In the genomic region with DNA sequence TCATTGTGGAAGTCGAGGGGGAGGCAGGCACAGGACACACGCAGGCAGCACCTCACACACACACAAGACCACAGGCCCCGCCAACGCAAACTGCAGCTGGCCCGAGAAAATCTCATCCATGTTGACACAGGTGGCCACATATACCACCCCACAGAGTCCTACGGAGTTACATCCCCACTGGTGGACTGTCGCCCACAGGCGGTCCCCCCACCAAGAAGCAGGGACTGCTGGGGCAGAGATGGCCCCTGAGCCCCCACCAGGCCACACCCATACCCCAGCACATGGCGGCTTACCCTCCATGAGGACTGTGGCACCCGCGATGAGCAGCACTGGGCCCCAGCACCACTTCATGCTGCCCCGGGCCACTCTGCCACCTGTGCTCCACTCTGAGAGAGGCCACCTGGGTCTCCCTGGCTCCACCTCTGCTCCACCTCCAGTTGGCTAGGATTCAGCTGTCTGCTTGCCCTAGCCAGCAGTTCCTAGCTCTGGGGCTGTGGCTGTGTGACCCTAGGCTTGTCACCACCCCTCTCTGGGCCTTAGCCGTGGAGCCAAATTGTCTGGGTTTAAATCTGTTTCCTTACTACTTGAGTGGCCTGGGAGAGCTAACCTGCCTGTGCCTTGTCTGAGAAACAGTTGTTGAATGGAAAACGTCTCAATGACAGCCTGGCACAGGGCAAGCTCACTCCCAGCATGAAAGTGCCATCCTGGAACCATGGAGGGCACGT, we compare ENCODE assay signal across 23 cellular contexts. TPM values are rescaled to one million over a fixed set of nuclear protein-coding genes. Genes with fewer than 3 reads are reported as not detected.
DNase-seq lines count a peak whose midpoint lies in the region; ATAC-seq and TF ChIP-seq lines count a peak whose summit lies in the region.
"Had no signal": no experiment of that assay in that cellular context is flagged by ENCODE, and none has a peak within 500 bp of the region (broad histone marks: within the 10 kb centered on the region; RNA-seq: fewer than 3 reads in every experiment).

A gene (minus strand): TSS at position 485 of the 725 bp plus-strand sequence. CDS start 134 bp downstream, at position 351.

- no CpG with 5 or more reads among the region's 15 CpGs for WGBS in trophoblast cell (ENCODE audit: extremely low coverage, insufficient coverage, insufficient read length)
- WGBS in stomach, 5 donors, result 71 to 82% (median 77%) methylated on average over 5 to 15 of the region's 15 CpGs

- ATAC-seq in activated naive CD8-positive, alpha-beta T cell treated with anti-CD3 and anti-CD28 coated beads, Interleukin-2, amount 50 U/mL, for 24 hours, result no peak
- no peak for ATAC-seq in HG03565 (IDR thresholded peaks at IDR 0.05; ENCODE audit: unreplicated experiment)
- ATAC-seq: stimulated activated memory B cell treated with anti-CD40 and anti-IgM and Interleukin-4, amounts not matched to agents 10 μg/mL and 1 μg/mL and 100 μg/mL, for 72 hours had no signal

- no peak within 1 kb of the TSS for H3K4ac ChIP-seq in trophoblast cell (ENCODE audit: low read depth, low read length)

- no peak within 1 kb of the TSS for H3K4me3 Mint-ChIP-seq in activated naive CD4-positive, alpha-beta T cell treated with anti-CD3 and anti-CD28 coated beads, Interleukin-2, amount 10 ng/mL, durations not matched to agents 7 days and 5 days
- H3K4me3 Mint-ChIP-seq in HFFc6, result no peak within 1 kb of the TSS
- H3K4me3 Mint-ChIP-seq in activated naive CD8-positive, alpha-beta T cell treated with anti-CD3 and anti-CD28 coated beads, Interleukin-2, amount 50 U/mL, for 24 hours, result no peak within 1 kb of the TSS
- H3K4me3 Mint-ChIP-seq: memory B cell; stimulated activated memory B cell treated with anti-CD40 and anti-IgM and Interleukin-4, amounts not matched to agents 10 μg/mL and 1 μg/mL and 100 μg/mL, for 72 hours had no signal

- H3K4me1 Mint-ChIP-seq in activated naive CD4-positive, alpha-beta T cell treated with anti-CD3 and anti-CD28 coated beads, Interleukin-2, amount 10 ng/mL, durations not matched to agents 7 days and 5 days, result peaks cover 12% of the 10 kb centered on the region
- peaks cover 22% of the 10 kb centered on the region for H3K4me1 Mint-ChIP-seq in HFFc6 (ENCODE audit: low read depth)
- H3K4me1 Mint-ChIP-seq in activated naive CD8-positive, alpha-beta T cell treated with anti-CD3 and anti-CD28 coated beads, Interleukin-2, amount 50 U/mL, for 24 hours, result peaks cover 4% of the 10 kb centered on the region

- H3K36me3 Mint-ChIP-seq in activated naive CD4-positive, alpha-beta T cell treated with anti-CD3 and anti-CD28 coated beads, Interleukin-2, amount 10 ng/mL, durations not matched to agents 7 days and 5 days, result peaks cover 12% of the 10 kb centered on the region
- peaks cover 6% of the 10 kb centered on the region for H3K36me3 Mint-ChIP-seq in HFFc6 (ENCODE audit: low read depth)
- peaks cover 6% of the 10 kb centered on the region for H3K36me3 Mint-ChIP-seq in activated naive CD8-positive, alpha-beta T cell treated with anti-CD3 and anti-CD28 coated beads, Interleukin-2, amount 50 U/mL, for 24 hours (ENCODE audit: low read depth)
- H3K36me3 Mint-ChIP-seq: CD4-positive, CD25-positive, alpha-beta regulatory T cell; naive B cell had no signal

- no peak within 1 kb of the TSS for H2BK5ac ChIP-seq in trophoblast cell (ENCODE audit: low read depth, low read length, poor library complexity)

- no peak within 1 kb of the TSS for H4K91ac ChIP-seq in trophoblast cell (ENCODE audit: low read depth, low read length)

- no peaks in the 10 kb centered on the region for H3K27me3 Mint-ChIP-seq in activated naive CD4-positive, alpha-beta T cell treated with anti-CD3 and anti-CD28 coated beads, Interleukin-2, amount 10 ng/mL, durations not matched to agents 7 days and 5 days
- H3K27me3 Mint-ChIP-seq in HFFc6 (ENCODE audit: insufficient read depth), result peaks cover 3% of the 10 kb centered on the region
- no peaks in the 10 kb centered on the region for H3K27me3 Mint-ChIP-seq in activated naive CD8-positive, alpha-beta T cell treated with anti-CD3 and anti-CD28 coated beads, Interleukin-2, amount 50 U/mL, for 24 hours
- H3K27me3 Mint-ChIP-seq: CD4-positive, CD25-positive, alpha-beta regulatory T cell; memory B cell; naive B cell; stimulated activated memory B cell treated with anti-CD40 and anti-IgM and Interleukin-4, amounts not matched to agents 10 μg/mL and 1 μg/mL and 100 μg/mL, for 72 hours had no signal

- no peak within 1 kb of the TSS for H3K27ac ChIP-seq in trophoblast cell (ENCODE audit: low read depth, low read length)
- H3K27ac ChIP-seq in stomach, result no peak within 1 kb of the TSS
- H3K27ac ChIP-seq: ascending aorta, pancreas, Peyer's patch, tibial artery had no signal

- no peak within 1 kb of the TSS for H3K18ac ChIP-seq in trophoblast cell (ENCODE audit: low read length)

- CTCF ChIA-PET in activated naive CD4-positive, alpha-beta T cell treated with anti-CD3 and anti-CD28 coated beads, Interleukin-2, amount 10 ng/mL, durations not matched to agents 7 days and 5 days (lab: Charles Lee), result interaction anchor here (1.1 to 1.8 kb wide), 2 partner anchors 53 to 103 kb away, joined by 3 to 4 read pairs; a partner anchor contains a TSS

- no peak within 1 kb of the TSS for H3K14ac ChIP-seq in trophoblast cell (ENCODE audit: low read length)

- H3K9me3 Mint-ChIP-seq in activated naive CD4-positive, alpha-beta T cell treated with anti-CD3 and anti-CD28 coated beads, Interleukin-2, amount 10 ng/mL, durations not matched to agents 7 days and 5 days, result no peaks in the 10 kb centered on the region
- H3K9me3 Mint-ChIP-seq in HFFc6, result no peaks in the 10 kb centered on the region
- no peaks in the 10 kb centered on the region for H3K9me3 Mint-ChIP-seq in activated naive CD8-positive, alpha-beta T cell treated with anti-CD3 and anti-CD28 coated beads, Interleukin-2, amount 50 U/mL, for 24 hours
- H3K9me3 Mint-ChIP-seq: CD4-positive, CD25-positive, alpha-beta regulatory T cell; memory B cell; naive B cell; stimulated activated memory B cell treated with anti-CD40 and anti-IgM and Interleukin-4, amounts not matched to agents 10 μg/mL and 1 μg/mL and 100 μg/mL, for 72 hours had no signal

- H3K79me1 ChIP-seq in trophoblast cell (ENCODE audit: low read length), result no peaks in the 10 kb centered on the region

- H3K9me3 ChIP-seq in trophoblast cell (ENCODE audit: insufficient read depth, low read depth, low read length) (no peaks in the 10 kb centered on the region), stomach (no peaks in the 10 kb centered on the region)
- H3K9me3 ChIP-seq: ascending aorta, pancreas, Peyer's patch, SK-N-SH, tibial artery had no signal

- no peak within 1 kb of the TSS for H3K4me2 ChIP-seq in trophoblast cell (ENCODE audit: low read length)

- H3K27me3 ChIP-seq in trophoblast cell (ENCODE audit: insufficient read depth, low read length) (no peaks in the 10 kb centered on the region), stomach (no peaks in the 10 kb centered on the region)
- H3K27me3 ChIP-seq: ascending aorta, pancreas, Peyer's patch, tibial artery had no signal

- intact Hi-C loops in stomach (cut with DNase I; ENCODE audit: low total_unique reads), result no loop called here

- H3K4me1 ChIP-seq in trophoblast cell (ENCODE audit: control insufficient read depth in 1 of 2, insufficient read depth in 2 of 2, low read length in 2 of 2) (peaks cover 3 to 4% of the 10 kb centered on the region in 2 experiments), stomach (peaks cover 7 to 17% (median 12%) of the 10 kb centered on the region in 4 donors)
- H3K4me1 ChIP-seq: ascending aorta had no signal

- no peak for DNase-seq in activated naive CD4-positive, alpha-beta T cell treated with anti-CD3 and anti-CD28 coated beads, Interleukin-2, amount 10 ng/mL, durations not matched to agents 7 days and 5 days
- no peak for DNase-seq in activated naive CD4-positive, alpha-beta T cell treated with Interleukin-2 at 50 U/mL for 16 hours
- DNase-seq in HFFc6 (no peak), trophoblast cell (no peak), stomach (no peak), middle frontal gyrus (ENCODE audit: extremely low spot score, low spot score) (no peak)
- DNase-seq in activated naive CD8-positive, alpha-beta T cell treated with anti-CD3 and anti-CD28 coated beads, Interleukin-2, amount 50 U/mL, for 24 hours, result no peak
- DNase-seq: activated CD4-positive, alpha-beta T cell treated with anti-CD3 and anti-CD28 coated beads, Interleukin-2, amount 50 U/mL, for 1 hour; activated gamma-delta T cell treated with Interleukin-2 at 50 U/mL for 16 hours; CD4-positive, CD25-positive, alpha-beta regulatory T cell; GDM1; MM.1S; naive B cell; NCI-H446 treated with DMSO at 0.1 percent for 48 hours; NK-92 treated with Interleukin-12 subunit alpha and Interleukin-12 subunit beta, amount 100 ng/mL, for 24 hours; Peyer's patch; SK-N-SH; tibial artery had no signal

- TF ChIP-seq POLR2A in stomach (IDR thresholded peaks at IDR 0.05), result no peak

- no peak within 1 kb of the TSS for H2BK120ac ChIP-seq in trophoblast cell (ENCODE audit: insufficient read depth, low read length, poor library complexity)

- H4K12ac ChIP-seq in trophoblast cell (ENCODE audit: low read depth, low read length), result no peak within 1 kb of the TSS

- peak within 1 kb of the TSS; percentile 28 for H3K27ac Mint-ChIP-seq in activated naive CD4-positive, alpha-beta T cell treated with anti-CD3 and anti-CD28 coated beads, Interleukin-2, amount 10 ng/mL, durations not matched to agents 7 days and 5 days
- peak within 1 kb of the TSS; percentile 13; the same call in 1 of the 2 replicates for H3K27ac Mint-ChIP-seq in HFFc6
- H3K27ac Mint-ChIP-seq in activated naive CD8-positive, alpha-beta T cell treated with anti-CD3 and anti-CD28 coated beads, Interleukin-2, amount 50 U/mL, for 24 hours, result peak within 1 kb of the TSS; percentile 55
- H3K27ac Mint-ChIP-seq: CD4-positive, CD25-positive, alpha-beta regulatory T cell; memory B cell; stimulated activated memory B cell treated with anti-CD40 and anti-IgM and Interleukin-4, amounts not matched to agents 10 μg/mL and 1 μg/mL and 100 μg/mL, for 72 hours had no signal

- H2BK12ac ChIP-seq in trophoblast cell (ENCODE audit: low read length), result no peak within 1 kb of the TSS

- H3K36me3 ChIP-seq in trophoblast cell (ENCODE audit: control insufficient read depth in 1 of 2, insufficient read depth in 2 of 2, low read length in 2 of 2), result peaks cover 37 to 49% of the 10 kb centered on the region in 2 experiments
- H3K36me3 ChIP-seq in stomach, result peaks cover 10 to 81% (median 70%) of the 10 kb centered on the region in 4 donors

- no peak within 1 kb of the TSS for H2AFZ ChIP-seq in trophoblast cell (ENCODE audit: insufficient read depth, low read length, poor library complexity)

- H3K4me3 ChIP-seq in trophoblast cell (ENCODE audit: low read depth, low read length) (peak within 1 kb of the TSS; percentile 34), stomach (no peak within 1 kb of the TSS)
- H3K4me3 ChIP-seq: ascending aorta, pancreas, Peyer's patch, tibial artery had no signal

- no peak within 1 kb of the TSS for H3K9ac ChIP-seq in trophoblast cell (ENCODE audit: low read length)
- H3K9ac ChIP-seq: SK-N-SH had no signal

- H3K23ac ChIP-seq in trophoblast cell (ENCODE audit: low read length), result no peak within 1 kb of the TSS

- no peak for TF ChIP-seq CTCF in HFFc6 (IDR thresholded peaks at IDR 0.05)
- TF ChIP-seq CTCF in stomach (IDR thresholded peaks at IDR 0.05), result no peak

- no peaks in the 10 kb centered on the region for H3K79me2 ChIP-seq in trophoblast cell (ENCODE audit: control insufficient read depth, insufficient read depth, low read length, poor library complexity)

- H2AK5ac ChIP-seq in trophoblast cell (ENCODE audit: low read length), result no peak within 1 kb of the TSS

- no peak within 1 kb of the TSS for H4K8ac ChIP-seq in trophoblast cell (ENCODE audit: low read depth, low read length)

- TF ChIP-seq EP300 in stomach (IDR thresholded peaks at IDR 0.05), result no peak

RNA-seq across cellular contexts. Expression of the gene that starts here (rescaled TPM):
- 1 to 10 TPM in 5 of 6 experiments, under 1 TPM in 1; 0.85 to 2.6 (median 1.4) TPM for total RNA-seq in HFFc6 (2021; fragmentation: NEBNext Ultra II Directional; extraction: Animal tissue kit (Norgen Biotek cat#: 25700))
- polyA plus RNA-seq in trophoblast cell (2013), result 1.4 and 1.5 TPM in 2 replicates
- 1 to 10 TPM in 3 of 5 donors, under 1 TPM in 1, not detected in 1; 0.87 to 5.3 (median 1.9) TPM for total RNA-seq in stomach
- polyA plus RNA-seq in stomach, result 1 to 10 TPM in 2 of 3 donors, under 1 TPM in 1; 0.46 to 1.3 (median 1.1) TPM
